14 cellular contexts compared by ENCODE assay signal in the genomic region with DNA sequence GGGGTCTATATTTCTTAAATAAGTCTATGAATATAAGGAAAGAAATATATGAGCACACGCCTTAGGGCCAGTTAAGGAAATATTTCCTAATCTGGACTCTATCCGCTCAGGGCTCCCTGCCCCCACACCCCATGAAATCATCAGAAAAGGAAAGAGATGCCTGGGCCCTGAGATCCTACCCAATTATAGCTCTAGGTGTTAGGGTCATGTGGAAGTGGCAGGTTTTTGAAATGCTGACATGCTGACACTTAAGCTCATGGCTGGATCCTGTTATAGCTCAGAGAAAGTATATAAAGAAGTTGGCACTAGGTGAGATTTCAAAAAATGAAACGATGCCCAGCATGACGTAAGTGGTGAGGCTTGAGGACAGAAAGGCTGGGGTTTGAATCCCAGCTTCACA.
"Had no signal": no experiment of that assay in that cellular context is flagged by ENCODE, and none has a peak within 500 bp of the region (broad histone marks: within the 10 kb centered on the region; RNA-seq: fewer than 3 reads in every experiment).

No MANE protein-coding gene starts in this region.

- H3K27ac Mint-ChIP-seq: activated CD4-positive, alpha-beta memory T cell treated with anti-CD3 and anti-CD28 coated beads for 36 hours; activated naive CD8-positive, alpha-beta T cell had no signal

- H3K36me3 ChIP-seq: brain microvascular endothelial cell, stomach, thoracic aorta had no signal

- H3K9me3 ChIP-seq: stomach, thoracic aorta had no signal

- H3K27ac ChIP-seq: brain microvascular endothelial cell, stomach, thoracic aorta had no signal

- ATAC-seq: activated T-cell treated with anti-CD3 and anti-CD28 coated beads, Interleukin-2, amount 50 U/mL, for 4 hours had no signal

- H3K27me3 Mint-ChIP-seq: activated CD4-positive, alpha-beta memory T cell treated with anti-CD3 and anti-CD28 coated beads for 36 hours; activated naive CD8-positive, alpha-beta T cell had no signal

- H3K4me3 Mint-ChIP-seq: activated CD4-positive, alpha-beta memory T cell treated with anti-CD3 and anti-CD28 coated beads for 36 hours; activated naive CD8-positive, alpha-beta T cell; activated T-cell treated with anti-CD3 and anti-CD28 coated beads, Interleukin-2, amount 50 U/mL, for 4 hours; nephron had no signal

- H3K27me3 ChIP-seq: brain microvascular endothelial cell, stomach had no signal

- H3K36me3 Mint-ChIP-seq: activated CD4-positive, alpha-beta memory T cell treated with anti-CD3 and anti-CD28 coated beads for 36 hours; activated naive CD8-positive, alpha-beta T cell had no signal

- H3K4me3 ChIP-seq: stomach, thoracic aorta had no signal

- DNase-seq: activated CD4-positive, alpha-beta memory T cell treated with anti-CD3 and anti-CD28 coated beads for 36 hours; activated effector memory CD4-positive, alpha-beta T cell treated with anti-CD3 and anti-CD28 coated beads, Interleukin-2, amount 50 U/mL, for 16 hours; activated T-cell treated with anti-CD3 and anti-CD28 coated beads, Interleukin-2, amount 50 U/mL, for 4 hours; amygdala; brain microvascular endothelial cell; hippocampal formation; occipital lobe; stimulated activated CD4-positive, alpha-beta T cell treated with anti-CD3 and anti-CD28 coated beads, Interleukin-15, amount 100 ng/mL, for 24 hours; stimulated activated CD4-positive, alpha-beta T cell treated with anti-CD3 and anti-CD28 coated beads, Interleukin-4, amount 100 ng/mL, for 24 hours; stomach; T-helper 9 cell had no signal

- H3K9me3 Mint-ChIP-seq: activated CD4-positive, alpha-beta memory T cell treated with anti-CD3 and anti-CD28 coated beads for 36 hours; activated T-cell treated with anti-CD3 and anti-CD28 coated beads, Interleukin-2, amount 50 U/mL, for 4 hours had no signal
